Comparison of ENCODE assay signal across 20 cellular contexts in genomic region chr2:236833501-236834186, GRCh38.
A peak's percentile ranks its signal among the peaks of the same experiment; 100 is the strongest.
DNase-seq lines count a peak whose midpoint lies in the region; ATAC-seq, FAIRE-seq and TF ChIP-seq lines count a peak whose summit lies in the region.
"Had no signal": no experiment of that assay in that cellular context is flagged by ENCODE, and none has a peak within 500 bp of the region (broad histone marks: within the 10 kb centered on the region; RNA-seq: fewer than 3 reads in every experiment).

No MANE protein-coding gene starts in this region.

- peak; percentile 62 for DNase-seq in Daoy (ENCODE audit: low read depth)
- DNase-seq in RCC 7860 (ENCODE audit: low spot score) = peak; percentile 59
- DNase-seq in epithelial cell of esophagus (ENCODE audit: low read depth) = peak; percentile 90
- DNase-seq in lung microvascular endothelial cell (ENCODE audit: low read depth in 2 of 2) = peak; percentile 59 to 97
- no peak for DNase-seq in colonic mucosa
- no peak for DNase-seq in DMS 273 treated with DMSO at 0.1 percent for 48 hours (lab: John Stamatoyannopoulos, UW)
- no peak for DNase-seq in KG1 (lab: John Stamatoyannopoulos, UW)
- DNase-seq: activated CD4-positive, alpha-beta T cell treated with anti-CD3 and anti-CD28 coated beads, Interleukin-2, amount 10 ng/mL, durations not matched to agents 7 days and 5 days; activated T-cell treated with anti-CD3 and anti-CD28 coated beads for 4 hours; AML-193; GF-D8; natural killer cell; NCI-H2029 treated with DMSO at 0.1 percent for 48 hours; NCI-H526; OCI-M1; stimulated activated CD4-positive, alpha-beta T cell treated with anti-CD3 and anti-CD28 coated beads, Interleukin-12 subunit alpha, Interleukin-12 subunit beta, amount 100 ng/mL, for 4 hours had no signal

- FAIRE-seq in RCC 7860 (lab: Jason Lieb, UNC) = no peak
- FAIRE-seq: GM12891 had no signal

- no peak for TF ChIP-seq CTCF in epithelial cell of esophagus (IDR thresholded peaks at IDR 0.05; ENCODE audit: insufficient read depth, low read depth, low read length, missing control alignments)
- no peak for TF ChIP-seq CTCF in colonic mucosa (IDR thresholded peaks at IDR 0.05)

- H3K4me3 ChIP-seq in epithelial cell of esophagus (ENCODE audit: low read length) (no peak overlapping the region), colonic mucosa (no peak overlapping the region)
- H3K4me3 ChIP-seq: lung had no signal

- no peaks in the 10 kb centered on the region for H3K36me3 ChIP-seq in colonic mucosa

- H3K27ac ChIP-seq in colonic mucosa = no peak overlapping the region

- H3K9me3 ChIP-seq in colonic mucosa = no peaks in the 10 kb centered on the region

- no peak for ATAC-seq in GM21529 (IDR thresholded peaks at IDR 0.05; ENCODE audit: unreplicated experiment)
- ATAC-seq: natural killer cell; stimulated activated effector memory CD8-positive, alpha-beta T cell treated with anti-CD3 and anti-CD28 coated beads, Interleukin-12 subunit alpha, Interleukin-12 subunit beta, amount 100 ng/mL, for 72 hours had no signal

- intact Hi-C loops in colonic mucosa (cut with DNase I) = no loop called here

- no peaks in the 10 kb centered on the region for H3K4me1 ChIP-seq in colonic mucosa

- no peaks in the 10 kb centered on the region for H3K27me3 ChIP-seq in colonic mucosa

- no peak overlapping the region for H3K9ac ChIP-seq in colonic mucosa (ENCODE audit: low read depth in 2 of 2, low read length in 2 of 2)

Comparison
In these comparisons a context has a peak if more than half of its experiments do, and no peak if none do; other contexts are left out.
1. DNase-seq: peak in Daoy (single experiment), RCC 7860 (single experiment), epithelial cell of esophagus (single experiment) and lung microvascular endothelial cell (2 of 2); none in colonic mucosa (single experiment), DMS 273 treated with DMSO at 0.1 percent for 48 hours (single experiment) and KG1 (single experiment).